In genomic region chr9:684055-684949, GRCh38 we compare ENCODE assay signal across 9 cellular contexts.
A peak's percentile ranks its signal among the peaks of the same experiment; 100 is the strongest.
DNase-seq lines count a peak whose midpoint lies in the region; ATAC-seq and TF ChIP-seq lines count a peak whose summit lies in the region.
"Had no signal": no experiment of that assay in that cellular context is flagged by ENCODE, and none has a peak within 500 bp of the region (broad histone marks: within the 10 kb centered on the region; RNA-seq: fewer than 3 reads in every experiment).

No MANE protein-coding gene starts in this region.

- H3K4me1 ChIP-seq in left ventricle myocardium inferior: peaks cover 71% of the 10 kb centered on the region

- H3K27me3 ChIP-seq in left ventricle myocardium inferior (ENCODE audit: low read depth): no peaks in the 10 kb centered on the region

- no peak overlapping the region for H3K4me3 ChIP-seq in left ventricle myocardium inferior
- peak overlapping the region; percentile 33 for H3K4me3 ChIP-seq in skeletal muscle cell (ENCODE audit: low read depth, low read length)

- peaks cover 1% of the 10 kb centered on the region for H3K36me3 ChIP-seq in left ventricle myocardium inferior

- intact Hi-C loops in left ventricle myocardium inferior (cut with micrococcal nuclease): no loop called here

- no peak for TF ChIP-seq CTCF in left ventricle myocardium inferior (IDR thresholded peaks at IDR 0.05; ENCODE audit: borderline replicate concordance)

- no peak for ATAC-seq in GM19351 (IDR thresholded peaks at IDR 0.05; ENCODE audit: unreplicated experiment)

- H3K27ac ChIP-seq in left ventricle myocardium inferior (replicated peaks): peak overlapping the region; percentile 58

- peak; percentile 68 for DNase-seq in H4 (ENCODE audit: low spot score)
- DNase-seq in amniotic stem cell (lab: John Stamatoyannopoulos, UW): peak; percentile 48
- no peak for DNase-seq in left ventricle myocardium inferior
- DNase-seq in skeletal muscle cell (ENCODE audit: low read depth): peak; percentile 43
- DNase-seq in stimulated activated CD4-positive, alpha-beta T cell treated with anti-CD3 and anti-CD28 coated beads, Interleukin-2, amount 100 ng/mL, for 48 hours: no peak
- no peak for DNase-seq in NOMO-1 treated with DMSO at 0.1 percent for 48 hours (lab: John Stamatoyannopoulos, UW; ENCODE audit: unreplicated experiment)
- no peak for DNase-seq in activated naive CD4-positive, alpha-beta T cell (lab: John Stamatoyannopoulos, UW)
- DNase-seq: NCI-H510A had no signal

- no peaks in the 10 kb centered on the region for H3K9me3 ChIP-seq in left ventricle myocardium inferior (replicated peaks)

Comparison
In these comparisons a context has a peak if more than half of its experiments do, and no peak if none do; other contexts are left out.
1. DNase-seq: peak in H4 (single experiment), amniotic stem cell (single experiment) and skeletal muscle cell (single experiment); none in left ventricle myocardium inferior (single experiment), stimulated activated CD4-positive, alpha-beta T cell treated with anti-CD3 and anti-CD28 coated beads, Interleukin-2, amount 100 ng/mL, for 48 hours (0 of 2), NOMO-1 treated with DMSO at 0.1 percent for 48 hours (single experiment) and activated naive CD4-positive, alpha-beta T cell (0 of 4).